In genomic region chr5:65103674-65104035, GRCh38 we compare ENCODE assay signal across 8 cellular contexts.
DNase-seq lines count a peak whose midpoint lies in the region; ATAC-seq and TF ChIP-seq lines count a peak whose summit lies in the region.

No MANE protein-coding gene starts in this region.

- peak overlapping the region; percentile 63 for H3K4me3 Mint-ChIP-seq in activated naive CD4-positive, alpha-beta T cell treated with anti-CD3 and anti-CD28 coated beads, Interleukin-2, amount 10 ng/mL, durations not matched to agents 7 days and 5 days
- peak overlapping the region; percentile 71 for H3K4me3 Mint-ChIP-seq in activated naive CD8-positive, alpha-beta T cell treated with anti-CD3 and anti-CD28 coated beads, Interleukin-2, amount 10 ng/mL, durations not matched to agents 7 days and 5 days

- CTCF ChIA-PET in activated naive CD4-positive, alpha-beta T cell treated with anti-CD3 and anti-CD28 coated beads, Interleukin-2, amount 10 ng/mL, durations not matched to agents 7 days and 5 days (lab: Charles Lee): interaction anchor here (0.8 to 7.6 kb wide), 7 partner anchors 11 to 381 kb away, joined by 3 to 41 read pairs (median 4); partner anchors contain the start of gene ADAMTS6

- H3K4me3 ChIP-seq in right lobe of liver: peak overlapping the region; percentile 58 to 71 (median 63)
- H3K4me3 ChIP-seq in tibial nerve: peak overlapping the region in 3 of 4 donors; percentile 52 to 71 (median 63)

- no peak for DNase-seq in activated naive CD4-positive, alpha-beta T cell treated with anti-CD3 and anti-CD28 coated beads, Interleukin-2, amount 10 ng/mL, durations not matched to agents 7 days and 5 days
- DNase-seq in activated naive CD4-positive, alpha-beta T cell (lab: John Stamatoyannopoulos, UW): no peak
- no peak for DNase-seq in activated naive CD8-positive, alpha-beta T cell treated with anti-CD3 and anti-CD28 coated beads, Interleukin-2, amount 10 ng/mL, durations not matched to agents 7 days and 5 days
- DNase-seq in right lobe of liver (no peak), tibial nerve (ENCODE audit: low spot score in 2 of 2) (peak in 1 of 2 donors; percentile 33), COLO829 (ENCODE audit: low spot score) (no peak), GM03348 (ENCODE audit: low spot score) (no peak)

- no peak overlapping the region for H3K27ac Mint-ChIP-seq in activated naive CD4-positive, alpha-beta T cell treated with anti-CD3 and anti-CD28 coated beads, Interleukin-2, amount 10 ng/mL, durations not matched to agents 7 days and 5 days
- peak overlapping the region; percentile 79 for H3K27ac Mint-ChIP-seq in activated naive CD8-positive, alpha-beta T cell treated with anti-CD3 and anti-CD28 coated beads, Interleukin-2, amount 10 ng/mL, durations not matched to agents 7 days and 5 days

- H3K36me3 ChIP-seq in right lobe of liver (no peaks in the 10 kb centered on the region), tibial nerve (no peaks in the 10 kb centered on the region)

- no peak for ATAC-seq in activated naive CD8-positive, alpha-beta T cell treated with anti-CD3 and anti-CD28 coated beads, Interleukin-2, amount 10 ng/mL, durations not matched to agents 7 days and 5 days (ENCODE audit: low read depth)
- peak in 3 of 4 donors; percentile 4 to 35 (median 14) for ATAC-seq in right lobe of liver
- no peak for ATAC-seq in GM19463 (IDR thresholded peaks at IDR 0.05; ENCODE audit: unreplicated experiment)

- no peaks in the 10 kb centered on the region for H3K9me3 Mint-ChIP-seq in activated naive CD4-positive, alpha-beta T cell treated with anti-CD3 and anti-CD28 coated beads, Interleukin-2, amount 10 ng/mL, durations not matched to agents 7 days and 5 days
- peaks cover under 1% of the 10 kb centered on the region for H3K9me3 Mint-ChIP-seq in activated naive CD8-positive, alpha-beta T cell treated with anti-CD3 and anti-CD28 coated beads, Interleukin-2, amount 10 ng/mL, durations not matched to agents 7 days and 5 days

- peak overlapping the region; percentile 82 to 89 (median 86) for H3K27ac ChIP-seq in right lobe of liver
- peak overlapping the region in 3 of 4 donors; percentile 83 to 89 (median 85) for H3K27ac ChIP-seq in tibial nerve

- intact Hi-C loops in right lobe of liver (cut with DNase I): no loop called here

- H3K4me1 Mint-ChIP-seq in activated naive CD4-positive, alpha-beta T cell treated with anti-CD3 and anti-CD28 coated beads, Interleukin-2, amount 10 ng/mL, durations not matched to agents 7 days and 5 days: peaks cover 41% of the 10 kb centered on the region
- peaks cover 36% of the 10 kb centered on the region for H3K4me1 Mint-ChIP-seq in activated naive CD8-positive, alpha-beta T cell treated with anti-CD3 and anti-CD28 coated beads, Interleukin-2, amount 10 ng/mL, durations not matched to agents 7 days and 5 days

- H3K27me3 Mint-ChIP-seq in activated naive CD4-positive, alpha-beta T cell treated with anti-CD3 and anti-CD28 coated beads, Interleukin-2, amount 10 ng/mL, durations not matched to agents 7 days and 5 days: peaks cover 4% of the 10 kb centered on the region
- no peaks in the 10 kb centered on the region for H3K27me3 Mint-ChIP-seq in activated naive CD8-positive, alpha-beta T cell treated with anti-CD3 and anti-CD28 coated beads, Interleukin-2, amount 10 ng/mL, durations not matched to agents 7 days and 5 days

- TF ChIP-seq POLR2A in right lobe of liver (IDR thresholded peaks at IDR 0.05) (no peak), tibial nerve (IDR thresholded peaks at IDR 0.05) (no peak)

- 51% methylated on average over 6 of the region's 9 CpGs for WGBS in right lobe of liver (ENCODE audit: insufficient coverage, low coverage, low lambda C conversion rate, missing lambda C conversion rate)
- 68 to 72% methylated on average over 9 of the region's 9 CpGs for WGBS in tibial nerve, 2 donors

- no peaks in the 10 kb centered on the region for H3K27me3 ChIP-seq in right lobe of liver
- no peaks in the 10 kb centered on the region for H3K27me3 ChIP-seq in tibial nerve

- peaks cover 0 to 4% (median 1%) of the 10 kb centered on the region in 4 donors for H3K4me1 ChIP-seq in right lobe of liver
- H3K4me1 ChIP-seq in tibial nerve: peaks cover 0 to 21% (median 1%) of the 10 kb centered on the region in 4 donors

- no peaks in the 10 kb centered on the region for H3K36me3 Mint-ChIP-seq in activated naive CD4-positive, alpha-beta T cell treated with anti-CD3 and anti-CD28 coated beads, Interleukin-2, amount 10 ng/mL, durations not matched to agents 7 days and 5 days
- peaks cover 4% of the 10 kb centered on the region for H3K36me3 Mint-ChIP-seq in activated naive CD8-positive, alpha-beta T cell treated with anti-CD3 and anti-CD28 coated beads, Interleukin-2, amount 10 ng/mL, durations not matched to agents 7 days and 5 days

- no peaks in the 10 kb centered on the region for H3K9me3 ChIP-seq in right lobe of liver
- H3K9me3 ChIP-seq in tibial nerve: no peaks in the 10 kb centered on the region

- TF ChIP-seq CTCF in right lobe of liver (IDR thresholded peaks at IDR 0.05) (no peak), tibial nerve (IDR thresholded peaks at IDR 0.05) (no peak)

- no peak for TF ChIP-seq EP300 in tibial nerve (IDR thresholded peaks at IDR 0.05)

- POLR2A ChIA-PET in activated naive CD8-positive, alpha-beta T cell treated with anti-CD3 and anti-CD28 coated beads, Interleukin-2, amount 10 ng/mL, durations not matched to agents 7 days and 5 days (lab: Charles Lee): interaction anchor here (0.7 to 3.2 kb wide), 6 partner anchors 10 to 378 kb away, joined by 3 to 20 read pairs (median 4); partner anchors contain the start of gene ADAMTS6

Comparison
In these comparisons a context has a peak if more than half of its experiments do, and no peak if none do; other contexts are left out.
1. ATAC-seq: peak in right lobe of liver (3 of 4); none in activated naive CD8-positive, alpha-beta T cell treated with anti-CD3 and anti-CD28 coated beads, Interleukin-2, amount 10 ng/mL, durations not matched to agents 7 days and 5 days (single experiment) and GM19463 (single experiment).